In genomic region chr12:107238276-107238675, GRCh38 we compare ENCODE assay signal across 16 cellular contexts.
"Had no signal": no experiment of that assay in that cellular context is flagged by ENCODE, and none has a peak within 500 bp of the region (broad histone marks: within the 10 kb centered on the region; RNA-seq: fewer than 3 reads in every experiment).

No MANE protein-coding gene starts in this region.

- H3K27me3 ChIP-seq: uterus had no signal

- H3K4me1 ChIP-seq: left lung, tibial artery, uterus had no signal

- H3K4me2 ChIP-seq: smooth muscle cell had no signal

- ATAC-seq: activated naive CD4-positive, alpha-beta T cell treated with anti-CD3 and anti-CD28 coated beads, Interleukin-2, amount 50 U/mL, for 72 hours; activated T-cell treated with anti-CD3 and anti-CD28 coated beads, Interleukin-2, amount 50 U/mL, for 4 hours; left lung; natural killer cell treated with Interleukin-12 subunit alpha and Interleukin-12 subunit beta and Interleukin-15 and Interleukin-18, amount 100 ng/mL, for 72 hours; right cardiac atrium had no signal

- H3K27ac ChIP-seq: left lung, tibial artery, uterus had no signal

- DNase-seq: activated CD4-positive, alpha-beta memory T cell treated with anti-CD3 and anti-CD28 coated beads for 36 hours; activated CD4-positive, CD25-positive, alpha-beta regulatory T cell treated with anti-CD3 and anti-CD28 coated beads, Interleukin-2, amount 50 U/mL, for 72 hours; activated effector memory CD4-positive, alpha-beta T cell treated with anti-CD3 and anti-CD28 coated beads, Interleukin-2, amount 50 U/mL, for 16 hours; activated T-cell treated with anti-CD3 and anti-CD28 coated beads, Interleukin-2, amount 50 U/mL, for 4 hours; cortex of kidney; effector memory CD4-positive, alpha-beta T cell; head of caudate nucleus; left lung; mesenchymal stem cell; occipital lobe; right cardiac atrium; tibial artery; uterus had no signal

- H3K4me3 ChIP-seq: left lung, smooth muscle cell, tibial artery, uterus had no signal

- H3K9me3 ChIP-seq: left lung, tibial artery, uterus had no signal

- H3K36me3 ChIP-seq: left lung, tibial artery, uterus had no signal
